ENCODE assay signal across 23 cellular contexts in the genomic region with DNA sequence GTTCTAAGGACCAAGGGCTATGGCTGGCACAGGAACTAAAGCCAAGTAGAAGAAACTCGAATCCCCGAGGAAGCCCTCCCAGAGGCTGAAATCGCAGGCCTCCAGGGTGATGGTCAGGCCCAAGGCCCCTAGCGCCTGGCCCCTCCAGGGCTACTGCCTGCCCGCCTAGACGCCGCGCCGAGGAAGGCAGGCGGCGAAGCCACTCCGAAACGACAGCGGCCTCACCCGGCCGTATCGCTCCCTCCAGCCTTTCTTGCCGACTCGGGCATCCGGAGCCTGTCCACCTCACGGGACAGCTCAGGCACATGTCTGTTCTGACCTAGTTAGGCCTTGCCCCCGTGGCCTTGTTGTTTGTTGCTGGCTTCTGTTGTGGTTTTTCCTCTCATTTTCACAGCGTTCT. TPM values are rescaled to one million over a fixed set of nuclear protein-coding genes. Genes with fewer than 3 reads are reported as not detected.
DNase-seq lines count a peak whose midpoint lies in the region; ATAC-seq, FAIRE-seq and TF ChIP-seq lines count a peak whose summit lies in the region.
"Had no signal": no experiment of that assay in that cellular context is flagged by ENCODE, and none has a peak within 500 bp of the region (broad histone marks: within the 10 kb centered on the region; RNA-seq: fewer than 3 reads in every experiment).

No MANE protein-coding gene starts in this region.

- no peak for TF ChIP-seq POLR2A in testis (IDR thresholded peaks at IDR 0.05)
- TF ChIP-seq POLR2A in thyroid gland (IDR thresholded peaks at IDR 0.05), result no peak
- TF ChIP-seq POLR2A in suprapubic skin (IDR thresholded peaks at IDR 0.05), result no peak

- no peak overlapping the region for H3K27ac ChIP-seq in testis
- no peak overlapping the region for H3K27ac ChIP-seq in thyroid gland
- no peak overlapping the region for H3K27ac ChIP-seq in suprapubic skin

- H3K9me3 ChIP-seq in testis, result no peaks in the 10 kb centered on the region
- no peaks in the 10 kb centered on the region for H3K9me3 ChIP-seq in thyroid gland
- H3K9me3 ChIP-seq in suprapubic skin, result no peaks in the 10 kb centered on the region

- no peaks in the 10 kb centered on the region for H3K36me3 Mint-ChIP-seq in nephron progenitor cell (ENCODE audit: low read depth)
- H3K36me3 Mint-ChIP-seq: CD4-positive, alpha-beta memory T cell had no signal

- H3K4me1 Mint-ChIP-seq in nephron progenitor cell, result no peaks in the 10 kb centered on the region
- H3K4me1 Mint-ChIP-seq: CD4-positive, alpha-beta memory T cell had no signal

- no peak overlapping the region for H3K4me3 Mint-ChIP-seq in nephron progenitor cell
- H3K4me3 Mint-ChIP-seq: HFFc6 had no signal

- peak; percentile 57 for DNase-seq in H7
- DNase-seq in ecto neural progenitor cell (ENCODE audit: low spot score), result peak; percentile 57
- no peak for DNase-seq in left lobe of liver (ENCODE audit: low spot score)
- DNase-seq in testis, result no peak
- DNase-seq in thyroid gland, result no peak
- no peak for DNase-seq in nephron progenitor cell
- no peak for DNase-seq in suprapubic skin (ENCODE audit: low spot score in 2 of 2)
- no peak for DNase-seq in GM19239 (ENCODE audit: insufficient read length, low spot score)
- DNase-seq: Calu3; CD4-positive, alpha-beta memory T cell; DMS53; GOT3; HFFc6; KBM-7; MV-4-11; NCI-H1417 treated with DMSO at 0.1 percent for 48 hours; NCI-H1930; NCI-H2171; NCI-H446; NCI-H69; SHP77 treated with DMSO at 0.1 percent for 48 hours had no signal

- TF ChIP-seq CTCF in testis (IDR thresholded peaks at IDR 0.05), result no peak
- TF ChIP-seq CTCF in thyroid gland (IDR thresholded peaks at IDR 0.05), result no peak
- TF ChIP-seq CTCF in nephron progenitor cell (IDR thresholded peaks at IDR 0.05), result no peak
- TF ChIP-seq CTCF in suprapubic skin (IDR thresholded peaks at IDR 0.05), result no peak

- peak; percentile 19 for ATAC-seq in left lobe of liver
- ATAC-seq: SK-N-SH treated with all-trans-retinoic acid at 6 μM for 48 hours had no signal

- H3K27ac Mint-ChIP-seq in nephron progenitor cell, result no peak overlapping the region
- H3K27ac Mint-ChIP-seq: CD4-positive, alpha-beta memory T cell; HFFc6 had no signal

- TF ChIP-seq EP300 in suprapubic skin (IDR thresholded peaks at IDR 0.05), result no peak

- H3K27me3 ChIP-seq in H7 (ENCODE audit: control insufficient read depth, insufficient read depth, low read length), result peaks cover 35% of the 10 kb centered on the region
- H3K27me3 ChIP-seq in testis, result no peaks in the 10 kb centered on the region
- peaks cover 28% of the 10 kb centered on the region for H3K27me3 ChIP-seq in thyroid gland
- peaks cover 68% of the 10 kb centered on the region for H3K27me3 ChIP-seq in suprapubic skin

- 13 to 39% methylated on average over 3 to 23 of the region's 23 CpGs for WGBS in testis, 2 donors
- WGBS in thyroid gland, 2 donors, result 28 to 36% methylated on average over 11 to 22 of the region's 23 CpGs
- WGBS in suprapubic skin, result 51% methylated on average over 23 of the region's 23 CpGs

- no peak overlapping the region for H3K4me3 ChIP-seq in H7 (ENCODE audit: insufficient read depth, low read depth, low read length)
- H3K4me3 ChIP-seq in testis, result peak overlapping the region; percentile 47
- no peak overlapping the region for H3K4me3 ChIP-seq in thyroid gland (replicated peaks in 1 of 3)
- no peak overlapping the region for H3K4me3 ChIP-seq in suprapubic skin

- peaks cover 8% of the 10 kb centered on the region for H3K9me3 Mint-ChIP-seq in nephron progenitor cell
- H3K9me3 Mint-ChIP-seq: HFFc6 had no signal

- H3K36me3 ChIP-seq in H7 (replicated peaks; ENCODE audit: control insufficient read depth, insufficient read depth, low read length) (no peaks in the 10 kb centered on the region), testis (ENCODE audit: low read depth, missing control alignments) (no peaks in the 10 kb centered on the region), thyroid gland (no peaks in the 10 kb centered on the region), suprapubic skin (no peaks in the 10 kb centered on the region)

- intact Hi-C loops in testis (cut with DNase I; ENCODE audit: low total_unique reads) (no loop called here), thyroid gland (cut with DNase I) (no loop called here)

- peaks cover 38% of the 10 kb centered on the region for H3K27me3 Mint-ChIP-seq in nephron progenitor cell (ENCODE audit: low read depth, poor library complexity)

- H3K4me1 ChIP-seq in testis, result no peaks in the 10 kb centered on the region
- no peaks in the 10 kb centered on the region for H3K4me1 ChIP-seq in thyroid gland
- H3K4me1 ChIP-seq in suprapubic skin, result peaks cover 2% of the 10 kb centered on the region

- FAIRE-seq in GM19239 (lab: Jason Lieb, UNC), result no peak

RNA-seq across cellular contexts. Expression of a gene that starts 9.7 kb away (rescaled TPM):
- total RNA-seq in H7 (2014; rRNA removed; shearing (Covaris generic)), result not detected in 2 replicates
- total RNA-seq in left lobe of liver, result not detected
- 1 to 10 TPM; 1.4 to 2.9 TPM for total RNA-seq in testis
- polyA plus RNA-seq in testis (ENCODE audit: insufficient read depth, low read depth, low replicate concordance), result 1.7 TPM
- total RNA-seq in thyroid gland, result 1 to 10 TPM in 1 of 4 donors, under 1 TPM in 2, not detected in 1; 0.22 to 1.9 (median 0.79) TPM
- total RNA-seq in suprapubic skin, result not detected
- total RNA-seq: Calu3; CD4-positive, alpha-beta memory T cell; HFFc6 had no signal
- polyA plus RNA-seq: AG04450; CD4-positive, alpha-beta memory T cell had no signal

Comparison
In these comparisons a context has a peak if more than half of its experiments do, and no peak if none do; other contexts are left out.
1. DNase-seq: peak in H7 (single experiment) and ecto neural progenitor cell (single experiment); none in left lobe of liver (single experiment), testis (single experiment), thyroid gland (0 of 2), nephron progenitor cell (single experiment), suprapubic skin (0 of 2) and GM19239 (single experiment).
2. H3K4me3 ChIP-seq: peak in testis (2 of 2); none in H7 (single experiment), thyroid gland (0 of 3) and suprapubic skin (single experiment).